ENCODE assay signal across 12 cellular contexts in the genomic region with DNA sequence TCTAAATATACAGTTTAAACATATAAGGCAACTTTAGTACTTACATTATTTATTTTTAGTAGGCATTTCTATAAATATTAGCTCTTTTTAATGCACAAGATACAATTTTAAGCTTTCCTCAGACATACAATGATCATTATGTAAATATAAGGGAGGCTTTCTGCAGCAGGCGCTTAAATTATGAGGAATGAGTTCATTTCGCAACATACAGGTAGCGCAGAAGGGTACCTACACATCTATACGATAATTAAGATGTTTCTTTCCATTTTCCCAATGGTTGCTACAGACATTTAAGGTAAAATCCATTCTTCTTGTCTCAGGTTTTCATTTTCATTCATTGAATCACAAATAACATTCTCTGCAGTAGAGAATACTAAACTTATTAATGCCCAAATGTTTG. TPM values are rescaled to one million over a fixed set of nuclear protein-coding genes. Genes with fewer than 3 reads are reported as not detected.
A peak's percentile ranks its signal among the peaks of the same experiment; 100 is the strongest.
DNase-seq lines count a peak whose midpoint lies in the region; ATAC-seq and TF ChIP-seq lines count a peak whose summit lies in the region.
"Had no signal": no experiment of that assay in that cellular context is flagged by ENCODE, and none has a peak within 500 bp of the region (broad histone marks: within the 10 kb centered on the region; RNA-seq: fewer than 3 reads in every experiment).

No MANE protein-coding gene starts in this region.

- H3K4me3 Mint-ChIP-seq in activated CD4-positive, alpha-beta T cell treated with anti-CD3 and anti-CD28 coated beads, Interleukin-2, amount 10 ng/mL, durations not matched to agents 24 days and 14 days = peak overlapping the region; percentile 88
- H3K4me3 Mint-ChIP-seq in activated B cell treated with CpG ODN at 0.5 μM for 24 hours (peak overlapping the region; percentile 93), glutamatergic neuron (ENCODE audit: unreplicated experiment) (peak overlapping the region; percentile 57)
- peak overlapping the region; percentile 46 to 92 for H3K4me3 Mint-ChIP-seq in stimulated activated naive B cell treated with anti-CD40 and anti-IgM and Interleukin-4, amounts not matched to agents 10 μg/mL and 1 μg/mL and 100 μg/mL, for 72 hours

- CTCF ChIA-PET in activated B cell treated with CpG ODN at 0.5 μM for 24 hours (lab: Charles Lee) = no interaction called here

- TF ChIP-seq CTCF in activated B cell treated with CpG ODN at 0.5 μM for 24 hours (IDR thresholded peaks at IDR 0.05) = no peak
- TF ChIP-seq CTCF in glutamatergic neuron (IDR thresholded peaks at IDR 0.05; ENCODE audit: partially characterized antibody, unreplicated experiment) = no peak

- H3K4me1 Mint-ChIP-seq in activated CD4-positive, alpha-beta T cell treated with anti-CD3 and anti-CD28 coated beads, Interleukin-2, amount 10 ng/mL, durations not matched to agents 24 days and 14 days = peaks cover 29% of the 10 kb centered on the region
- H3K4me1 Mint-ChIP-seq in activated B cell treated with CpG ODN at 0.5 μM for 24 hours (peaks cover 27% of the 10 kb centered on the region), glutamatergic neuron (ENCODE audit: low read depth, unreplicated experiment) (peaks cover 3% of the 10 kb centered on the region)
- peaks cover 23 to 42% of the 10 kb centered on the region in 2 donors for H3K4me1 Mint-ChIP-seq in stimulated activated naive B cell treated with anti-CD40 and anti-IgM and Interleukin-4, amounts not matched to agents 10 μg/mL and 1 μg/mL and 100 μg/mL, for 72 hours

- no peaks in the 10 kb centered on the region for H3K9me3 Mint-ChIP-seq in activated CD4-positive, alpha-beta T cell treated with anti-CD3 and anti-CD28 coated beads, Interleukin-2, amount 10 ng/mL, durations not matched to agents 24 days and 14 days
- H3K9me3 Mint-ChIP-seq in activated B cell treated with CpG ODN at 0.5 μM for 24 hours = no peaks in the 10 kb centered on the region
- H3K9me3 Mint-ChIP-seq in glutamatergic neuron (ENCODE audit: unreplicated experiment) = peaks cover 9% of the 10 kb centered on the region
- H3K9me3 Mint-ChIP-seq in stimulated activated naive B cell treated with anti-CD40 and anti-IgM and Interleukin-4, amounts not matched to agents 10 μg/mL and 1 μg/mL and 100 μg/mL, for 72 hours = no peaks in the 10 kb centered on the region

- DNase-seq in activated CD4-positive, alpha-beta T cell treated with anti-CD3 and anti-CD28 coated beads, Interleukin-2, amount 10 ng/mL, durations not matched to agents 24 days and 14 days = no peak
- no peak for DNase-seq in activated CD4-positive, alpha-beta T cell treated with anti-CD3 and anti-CD28 coated beads, Interleukin-2, amount 50 U/mL, for 48 hours
- DNase-seq in activated B cell treated with CpG ODN at 0.5 μM for 24 hours (no peak), glutamatergic neuron (no peak), DMS114 treated with DMSO at 0.1 percent for 48 hours (lab: John Stamatoyannopoulos, UW; ENCODE audit: unreplicated experiment) (no peak), left colon (no peak)
- no peak for DNase-seq in stimulated activated naive B cell treated with anti-CD40 and anti-IgM and Interleukin-4, amounts not matched to agents 10 μg/mL and 1 μg/mL and 100 μg/mL, for 72 hours
- DNase-seq: activated CD4-positive, alpha-beta T cell treated with anti-CD3 and anti-CD28 coated beads for 48 hours; AML-193; foreskin melanocyte; Kasumi-1 had no signal

- H3K36me3 Mint-ChIP-seq in activated CD4-positive, alpha-beta T cell treated with anti-CD3 and anti-CD28 coated beads, Interleukin-2, amount 10 ng/mL, durations not matched to agents 24 days and 14 days (ENCODE audit: low read depth) = peaks cover 5% of the 10 kb centered on the region
- H3K36me3 Mint-ChIP-seq in activated B cell treated with CpG ODN at 0.5 μM for 24 hours (ENCODE audit: low read depth) (peaks cover 12% of the 10 kb centered on the region), glutamatergic neuron (ENCODE audit: unreplicated experiment) (no peaks in the 10 kb centered on the region)
- H3K36me3 Mint-ChIP-seq in stimulated activated naive B cell treated with anti-CD40 and anti-IgM and Interleukin-4, amounts not matched to agents 10 μg/mL and 1 μg/mL and 100 μg/mL, for 72 hours = peaks cover 8 to 24% of the 10 kb centered on the region in 2 donors

- intact Hi-C loops in activated CD4-positive, alpha-beta T cell treated with anti-CD3 and anti-CD28 coated beads, Interleukin-2, amount 10 ng/mL, durations not matched to agents 24 days and 14 days (cut with micrococcal nuclease) = loop anchor here (2.0 to 5.0 kb wide), 3 partner anchors 19 to 523 kb away; no protein-coding TSS in a partner anchor
- intact Hi-C loops in activated B cell treated with CpG ODN at 0.5 μM for 24 hours (cut with micrococcal nuclease) = loop anchor here (2.0 to 5.0 kb wide), 3 partner anchors 839 to 1039 kb away; partner anchors contain the start of genes CLOCK, SRD5A3 and TMEM165
- intact Hi-C loops in left colon (cut with DNase I, micrococcal nuclease) = no loop called here

- peak overlapping the region; percentile 96 for H3K27ac Mint-ChIP-seq in activated CD4-positive, alpha-beta T cell treated with anti-CD3 and anti-CD28 coated beads, Interleukin-2, amount 10 ng/mL, durations not matched to agents 24 days and 14 days
- peak overlapping the region; percentile 99 for H3K27ac Mint-ChIP-seq in activated B cell treated with CpG ODN at 0.5 μM for 24 hours
- H3K27ac Mint-ChIP-seq in glutamatergic neuron (ENCODE audit: unreplicated experiment) = no peak overlapping the region
- H3K27ac Mint-ChIP-seq in stimulated activated naive B cell treated with anti-CD40 and anti-IgM and Interleukin-4, amounts not matched to agents 10 μg/mL and 1 μg/mL and 100 μg/mL, for 72 hours = peak overlapping the region; percentile 99

- no peaks in the 10 kb centered on the region for H3K27me3 Mint-ChIP-seq in activated CD4-positive, alpha-beta T cell treated with anti-CD3 and anti-CD28 coated beads, Interleukin-2, amount 10 ng/mL, durations not matched to agents 24 days and 14 days
- no peaks in the 10 kb centered on the region for H3K27me3 Mint-ChIP-seq in activated B cell treated with CpG ODN at 0.5 μM for 24 hours
- H3K27me3 Mint-ChIP-seq in glutamatergic neuron (ENCODE audit: unreplicated experiment) = peaks cover 5% of the 10 kb centered on the region
- H3K27me3 Mint-ChIP-seq in stimulated activated naive B cell treated with anti-CD40 and anti-IgM and Interleukin-4, amounts not matched to agents 10 μg/mL and 1 μg/mL and 100 μg/mL, for 72 hours = no peaks in the 10 kb centered on the region

- POLR2A ChIA-PET in activated B cell treated with CpG ODN at 0.5 μM for 24 hours (lab: Charles Lee) = interaction anchor here (0.7 to 3.1 kb wide), 4 partner anchors 49 to 592 kb away, joined by 3 to 95 read pairs (median 29); partner anchors contain the start of genes NOA1, PAICS, POLR2B and PPAT

- no peak for ATAC-seq in activated B cell treated with CpG ODN at 0.5 μM for 24 hours (ENCODE audit: low read depth)
- no peak for ATAC-seq in stimulated activated naive B cell treated with anti-CD40 and anti-IgM and Interleukin-4, amounts not matched to agents 10 μg/mL and 1 μg/mL and 100 μg/mL, for 72 hours (replicated peaks)
- no peak for ATAC-seq in left colon
- no peak for ATAC-seq in GM21723 (IDR thresholded peaks at IDR 0.05; ENCODE audit: unreplicated experiment)

RNA-seq across cellular contexts. Expression of gene AASDH, which starts 1.2 kb away (rescaled TPM):
- 10.5 and 11.8 TPM in 2 replicates for total RNA-seq in activated CD4-positive, alpha-beta T cell treated with anti-CD3 and anti-CD28 coated beads, Interleukin-2, amount 10 ng/mL, durations not matched to agents 24 days and 14 days
- total RNA-seq in activated B cell treated with CpG ODN at 0.5 μM for 24 hours (12.8 and 14.2 TPM in 2 replicates), glutamatergic neuron (ENCODE audit: unreplicated experiment) (12.1 TPM), left colon (1 to 10 TPM; 6.5 to 9.8 TPM)

RNA-seq across cellular contexts. Expression of gene PPAT, which starts 49.3 kb away (rescaled TPM):
- total RNA-seq in activated CD4-positive, alpha-beta T cell treated with anti-CD3 and anti-CD28 coated beads, Interleukin-2, amount 10 ng/mL, durations not matched to agents 24 days and 14 days = 60.8 and 63.6 TPM in 2 replicates
- total RNA-seq in activated B cell treated with CpG ODN at 0.5 μM for 24 hours (11.7 and 12.9 TPM in 2 replicates), glutamatergic neuron (ENCODE audit: unreplicated experiment) (15.9 TPM), left colon (1 to 10 TPM; 5.9 to 6.6 TPM)

RNA-seq across cellular contexts. Expression of gene PAICS, which starts 50.0 kb away (rescaled TPM):
- 365 and 383 TPM in 2 replicates for total RNA-seq in activated CD4-positive, alpha-beta T cell treated with anti-CD3 and anti-CD28 coated beads, Interleukin-2, amount 10 ng/mL, durations not matched to agents 24 days and 14 days
- 81.8 and 85.7 TPM in 2 replicates for total RNA-seq in activated B cell treated with CpG ODN at 0.5 μM for 24 hours
- 53.4 TPM for total RNA-seq in glutamatergic neuron (ENCODE audit: unreplicated experiment)
- 10 to 100 TPM; 32.9 to 55.2 TPM for total RNA-seq in left colon

Comparison
In these comparisons a context has a peak if more than half of its experiments do, and no peak if none do; other contexts are left out.
1. intact Hi-C loops: an anchor here in activated CD4-positive, alpha-beta T cell treated with anti-CD3 and anti-CD28 coated beads, Interleukin-2, amount 10 ng/mL, durations not matched to agents 24 days and 14 days (2.0 to 5.0 kb wide) and activated B cell treated with CpG ODN at 0.5 μM for 24 hours (2.0 to 5.0 kb wide); none called in left colon.